In genomic region chr5:143446535-143447226, GRCh38 we compare ENCODE assay signal across 15 cellular contexts. TPM values are rescaled to one million over a fixed set of nuclear protein-coding genes. Genes with fewer than 3 reads are reported as not detected.
DNase-seq lines count a peak whose midpoint lies in the region; ATAC-seq and TF ChIP-seq lines count a peak whose summit lies in the region.
"Had no signal": no experiment of that assay in that cellular context is flagged by ENCODE, and none has a peak within 500 bp of the region (broad histone marks: within the 10 kb centered on the region; RNA-seq: fewer than 3 reads in every experiment).

No MANE protein-coding gene starts in this region.

- H3K9me3 Mint-ChIP-seq in activated T-cell treated with anti-CD3 and anti-CD28 coated beads, Interleukin-2, amount 50 U/mL, for 4 hours, result no peaks in the 10 kb centered on the region

- peak; percentile 64 to 67 for ATAC-seq in activated T-cell treated with anti-CD3 and anti-CD28 coated beads, Interleukin-2, amount 50 U/mL, for 4 hours
- peak; percentile 43 for ATAC-seq in GM21529 (IDR thresholded peaks at IDR 0.05; ENCODE audit: unreplicated experiment)
- peak; percentile 86 for ATAC-seq in T-helper 17 cell
- no peak for ATAC-seq in GM21423 (IDR thresholded peaks at IDR 0.05; ENCODE audit: unreplicated experiment)

- H3K9ac ChIP-seq in smooth muscle cell (ENCODE audit: low read depth), result no peak overlapping the region

- no peaks in the 10 kb centered on the region for H3K79me2 ChIP-seq in smooth muscle cell (ENCODE audit: low read depth)

- no peak overlapping the region for H3K4me3 Mint-ChIP-seq in activated T-cell treated with anti-CD3 and anti-CD28 coated beads, Interleukin-2, amount 50 U/mL, for 4 hours
- H3K4me3 Mint-ChIP-seq in T-helper 17 cell, result no peak overlapping the region

- H3K36me3 ChIP-seq in smooth muscle cell (ENCODE audit: low read depth), result no peaks in the 10 kb centered on the region
- no peaks in the 10 kb centered on the region for H3K36me3 ChIP-seq in WERI-Rb-1
- H3K36me3 ChIP-seq: Peyer's patch had no signal

- H3K27me3 Mint-ChIP-seq in activated T-cell treated with anti-CD3 and anti-CD28 coated beads, Interleukin-2, amount 50 U/mL, for 4 hours (ENCODE audit: low read depth), result no peaks in the 10 kb centered on the region
- no peaks in the 10 kb centered on the region for H3K27me3 Mint-ChIP-seq in T-helper 17 cell

- peaks cover 29% of the 10 kb centered on the region for H3K4me1 Mint-ChIP-seq in activated T-cell treated with anti-CD3 and anti-CD28 coated beads, Interleukin-2, amount 50 U/mL, for 4 hours (ENCODE audit: low read depth)
- H3K4me1 Mint-ChIP-seq in T-helper 17 cell, result peaks cover 4% of the 10 kb centered on the region

- no peaks in the 10 kb centered on the region for H4K20me1 ChIP-seq in smooth muscle cell (ENCODE audit: low read depth)

- 68% methylated on average over 1 of the region's 1 CpG for whole genome bisulfite sequencing in smooth muscle cell (ENCODE audit: low lambda C conversion rate)

- H3K27ac ChIP-seq in smooth muscle cell (ENCODE audit: low read depth) (no peak overlapping the region), WERI-Rb-1 (no peak overlapping the region)
- H3K27ac ChIP-seq: Peyer's patch had no signal

- TF ChIP-seq CTCF in smooth muscle cell (IDR thresholded peaks at IDR 0.05; ENCODE audit: borderline replicate concordance, insufficient read depth, poor library complexity, severe bottlenecking) (no peak), WERI-Rb-1 (IDR thresholded peaks at IDR 0.05; ENCODE audit: low read depth, low read length) (no peak)

- no peaks in the 10 kb centered on the region for H3F3A ChIP-seq in smooth muscle cell (ENCODE audit: low read depth)

- no peaks in the 10 kb centered on the region for H3K36me3 Mint-ChIP-seq in activated T-cell treated with anti-CD3 and anti-CD28 coated beads, Interleukin-2, amount 50 U/mL, for 4 hours (ENCODE audit: insufficient read depth)
- no peaks in the 10 kb centered on the region for H3K36me3 Mint-ChIP-seq in T-helper 17 cell (ENCODE audit: low read depth)

- H3K27ac Mint-ChIP-seq in T-helper 17 cell, result peak overlapping the region; percentile 70

- peak overlapping the region; percentile 20 for H2AFZ ChIP-seq in smooth muscle cell (ENCODE audit: low read depth)

- no peak for DNase-seq in activated T-cell treated with anti-CD3 and anti-CD28 coated beads, Interleukin-2, amount 50 U/mL, for 4 hours
- no peak for DNase-seq in activated T-cell treated with anti-CD3 and anti-CD28 coated beads for 4 hours
- DNase-seq in T-helper 17 cell, result no peak
- no peak for DNase-seq in smooth muscle cell (lab: John Stamatoyannopoulos, UW; ENCODE audit: unreplicated experiment)
- DNase-seq in cerebellar nuclear complex (lab: John Stamatoyannopoulos, UW), result no peak
- no peak for DNase-seq in WERI-Rb-1
- DNase-seq: activated CD8-positive, alpha-beta memory T cell treated with anti-CD3 and anti-CD28 coated beads, Interleukin-2, amount 50 U/mL, for 4 hours; anterior cingulate cortex; Calu3; MM.1S; NCI-H2029 treated with DMSO at 0.1 percent for 48 hours; NCI-H526 treated with DMSO at 0.1 percent for 48 hours; Peyer's patch had no signal

- peaks cover 11% of the 10 kb centered on the region for H3K4me1 ChIP-seq in smooth muscle cell (ENCODE audit: low read depth)
- H3K4me1 ChIP-seq: Peyer's patch had no signal

- H3K27me3 ChIP-seq in smooth muscle cell (ENCODE audit: low read depth) (no peaks in the 10 kb centered on the region), WERI-Rb-1 (ENCODE audit: insufficient read depth, low read depth, severe bottlenecking) (no peaks in the 10 kb centered on the region)
- H3K27me3 ChIP-seq: Peyer's patch had no signal

- no peak overlapping the region for H3K4me2 ChIP-seq in smooth muscle cell

- no peaks in the 10 kb centered on the region for H3K9me3 ChIP-seq in T-helper 17 cell (ENCODE audit: control insufficient read depth, low read length, poor library complexity, severe bottlenecking)
- no peaks in the 10 kb centered on the region for H3K9me3 ChIP-seq in smooth muscle cell (replicated peaks; ENCODE audit: low read depth)
- no peaks in the 10 kb centered on the region for H3K9me3 ChIP-seq in WERI-Rb-1 (ENCODE audit: severe bottlenecking)

- H3K4me3 ChIP-seq in smooth muscle cell (no peak overlapping the region), WERI-Rb-1 (ENCODE audit: low read depth, low read length) (no peak overlapping the region)
- H3K4me3 ChIP-seq: Peyer's patch had no signal

RNA-seq across cellular contexts. Expression of gene NR3C1, which starts 43.2 kb away (rescaled TPM):
- 10 to 100 TPM; 40.2 to 53.3 (median 43.1) TPM for total RNA-seq in activated T-cell treated with anti-CD3 and anti-CD28 coated beads, Interleukin-2, amount 50 U/mL, for 4 hours
- 100 to 1,000 TPM; 118 to 133 TPM for total RNA-seq in T-helper 17 cell
- total RNA-seq in smooth muscle cell, result 101 and 103 TPM in 2 replicates
- 48.1 and 76.5 TPM in 2 replicates for polyA plus RNA-seq in smooth muscle cell
